Comparison of ENCODE assay signal across 13 cellular contexts in genomic region chr7:22992874-22993840, GRCh38. TPM values are rescaled to one million over a fixed set of nuclear protein-coding genes. Genes with fewer than 3 reads are reported as not detected.
A peak's percentile ranks its signal among the peaks of the same experiment; 100 is the strongest.
DNase-seq lines count a peak whose midpoint lies in the region; ATAC-seq and TF ChIP-seq lines count a peak whose summit lies in the region.
"Had no signal": no experiment of that assay in that cellular context is flagged by ENCODE, and none has a peak within 500 bp of the region (broad histone marks: within the 10 kb centered on the region; RNA-seq: fewer than 3 reads in every experiment).

No MANE protein-coding gene starts in this region.

- POLR2A ChIA-PET in RWPE1 (lab: Yijun Ruan, JAX; ENCODE audit: low non-redundant PET) = no interaction called here

- no peak overlapping the region for H3K27ac ChIP-seq in RWPE1
- H3K27ac ChIP-seq: cardiac muscle cell, neutrophil had no signal

- no peaks in the 10 kb centered on the region for H3K9me3 Mint-ChIP-seq in activated T-cell treated with anti-CD3 and anti-CD28 coated beads, Interleukin-2, amount 50 U/mL, for 24 hours
- H3K9me3 Mint-ChIP-seq in stimulated activated naive CD8-positive, alpha-beta T cell treated with anti-CD3 and anti-CD28 coated beads, Interleukin-15, Interleukin-2, amounts not matched to agents 100 ng/mL and 50 ng/mL, for 24 hours = no peaks in the 10 kb centered on the region

- ATAC-seq in HG02885 (IDR thresholded peaks at IDR 0.05; ENCODE audit: poor library complexity, unreplicated experiment) = peak; percentile 77

- no peak for TF ChIP-seq CTCF in RWPE1 (conservative IDR thresholded peaks at IDR 0.05; ENCODE audit: low read depth)

- H3K27ac Mint-ChIP-seq in activated T-cell treated with anti-CD3 and anti-CD28 coated beads, Interleukin-2, amount 50 U/mL, for 24 hours = peak overlapping the region; percentile 42
- H3K27ac Mint-ChIP-seq in stimulated activated naive CD8-positive, alpha-beta T cell treated with anti-CD3 and anti-CD28 coated beads, Interleukin-15, Interleukin-2, amounts not matched to agents 100 ng/mL and 50 ng/mL, for 24 hours = peak overlapping the region; percentile 29

- CTCF ChIA-PET in RWPE1 (lab: Yijun Ruan, JAX) = no interaction called here

- H3K27me3 Mint-ChIP-seq in activated T-cell treated with anti-CD3 and anti-CD28 coated beads, Interleukin-2, amount 50 U/mL, for 24 hours = no peaks in the 10 kb centered on the region
- H3K27me3 Mint-ChIP-seq in stimulated activated naive CD8-positive, alpha-beta T cell treated with anti-CD3 and anti-CD28 coated beads, Interleukin-15, Interleukin-2, amounts not matched to agents 100 ng/mL and 50 ng/mL, for 24 hours = no peaks in the 10 kb centered on the region

- peaks cover 20% of the 10 kb centered on the region for H3K36me3 Mint-ChIP-seq in activated T-cell treated with anti-CD3 and anti-CD28 coated beads, Interleukin-2, amount 50 U/mL, for 24 hours (ENCODE audit: low read depth)
- peaks cover 28% of the 10 kb centered on the region for H3K36me3 Mint-ChIP-seq in stimulated activated naive CD8-positive, alpha-beta T cell treated with anti-CD3 and anti-CD28 coated beads, Interleukin-15, Interleukin-2, amounts not matched to agents 100 ng/mL and 50 ng/mL, for 24 hours (ENCODE audit: low read depth)

- DNase-seq in activated T-cell treated with anti-CD3 and anti-CD28 coated beads, Interleukin-2, amount 50 U/mL, for 24 hours = no peak
- no peak for DNase-seq in activated T-cell treated with anti-CD3 and anti-CD28 coated beads, Interleukin-2, amount 50 U/mL, for 1 hour
- DNase-seq in RPMI7951 (ENCODE audit: low read depth) = peak; percentile 42
- DNase-seq in NCI-H2227 treated with DMSO at 0.1 percent for 48 hours (lab: John Stamatoyannopoulos, UW) = no peak
- no peak for DNase-seq in occipital lobe (lab: John Stamatoyannopoulos, UW)
- DNase-seq in RWPE1 (ENCODE audit: low spot score) = no peak
- DNase-seq: hippocampal formation, NCI-H146, T1000 had no signal

- no peak overlapping the region for H3K4me3 Mint-ChIP-seq in activated T-cell treated with anti-CD3 and anti-CD28 coated beads, Interleukin-2, amount 50 U/mL, for 24 hours
- no peak overlapping the region for H3K4me3 Mint-ChIP-seq in stimulated activated naive CD8-positive, alpha-beta T cell treated with anti-CD3 and anti-CD28 coated beads, Interleukin-15, Interleukin-2, amounts not matched to agents 100 ng/mL and 50 ng/mL, for 24 hours

- H3K4me1 Mint-ChIP-seq in activated T-cell treated with anti-CD3 and anti-CD28 coated beads, Interleukin-2, amount 50 U/mL, for 24 hours (ENCODE audit: low read depth) = peaks cover 48% of the 10 kb centered on the region
- H3K4me1 Mint-ChIP-seq in stimulated activated naive CD8-positive, alpha-beta T cell treated with anti-CD3 and anti-CD28 coated beads, Interleukin-15, Interleukin-2, amounts not matched to agents 100 ng/mL and 50 ng/mL, for 24 hours (ENCODE audit: low read depth) = peaks cover 40% of the 10 kb centered on the region

RNA-seq across cellular contexts. Expression of gene HYCC1, which starts 20.8 kb away (rescaled TPM):
- 120 and 150 TPM in 2 replicates for total RNA-seq in RPMI7951 (2014; rRNA removed; shearing (Covaris generic))
- total RNA-seq in occipital lobe = 168 TPM
